In genomic region chrX:77597090-77597489, GRCh38 we compare ENCODE assay signal across 12 cellular contexts.
DNase-seq lines count a peak whose midpoint lies in the region; TF ChIP-seq lines count a peak whose summit lies in the region.
"Had no signal": no experiment of that assay in that cellular context is flagged by ENCODE, and none has a peak within 500 bp of the region (broad histone marks: within the 10 kb centered on the region; RNA-seq: fewer than 3 reads in every experiment).

No MANE protein-coding gene starts in this region.

- no peak overlapping the region for H3K4me3 Mint-ChIP-seq in activated CD4-positive, alpha-beta T cell treated with anti-CD3 and anti-CD28 coated beads, Interleukin-2, amount 10 ng/mL, durations not matched to agents 24 days and 14 days

- no peaks in the 10 kb centered on the region for H3K36me3 ChIP-seq in smooth muscle cell (ENCODE audit: low read depth)
- H3K36me3 ChIP-seq in Peyer's patch = peaks cover 0 to 4% (median 0%) of the 10 kb centered on the region in 3 donors

- H3K4me1 Mint-ChIP-seq in activated CD4-positive, alpha-beta T cell treated with anti-CD3 and anti-CD28 coated beads, Interleukin-2, amount 10 ng/mL, durations not matched to agents 24 days and 14 days = peaks cover 10% of the 10 kb centered on the region

- H3K9ac ChIP-seq in smooth muscle cell (ENCODE audit: low read depth) = no peak overlapping the region

- H4K20me1 ChIP-seq in smooth muscle cell (ENCODE audit: low read depth) = peaks cover 7% of the 10 kb centered on the region

- TF ChIP-seq POLR2A in Peyer's patch (IDR thresholded peaks at IDR 0.05) = no peak

- DNase-seq in activated CD4-positive, alpha-beta T cell treated with anti-CD3 and anti-CD28 coated beads, Interleukin-2, amount 10 ng/mL, durations not matched to agents 24 days and 14 days = no peak
- no peak for DNase-seq in activated CD4-positive, alpha-beta T cell treated with anti-CD3 and anti-CD28 coated beads, Interleukin-2, amount 50 U/mL, for 48 hours
- peak; percentile 75 for DNase-seq in RKO (ENCODE audit: low spot score)
- DNase-seq in fibroblast of peridontal ligament (ENCODE audit: extremely low read depth) = peak; percentile 52
- no peak for DNase-seq in smooth muscle cell (lab: John Stamatoyannopoulos, UW; ENCODE audit: unreplicated experiment)
- DNase-seq in Peyer's patch = no peak
- no peak for DNase-seq in globus pallidus (ENCODE audit: low spot score)
- no peak for DNase-seq in NCI-H510A (lab: John Stamatoyannopoulos, UW)
- DNase-seq: activated effector memory CD4-positive, alpha-beta T cell treated with Interleukin-2 at 50 U/mL for 16 hours; AML-193 had no signal

- H3K27ac ChIP-seq in smooth muscle cell (ENCODE audit: low read depth) = peak overlapping the region; percentile 6
- H3K27ac ChIP-seq in Peyer's patch = no peak overlapping the region
- H3K27ac ChIP-seq: HL-60, SJSA1 had no signal

- no peak overlapping the region for H3K4me2 ChIP-seq in smooth muscle cell

- no peaks in the 10 kb centered on the region for H3K79me2 ChIP-seq in smooth muscle cell (ENCODE audit: low read depth)

- intact Hi-C loops in activated CD4-positive, alpha-beta T cell treated with anti-CD3 and anti-CD28 coated beads, Interleukin-2, amount 10 ng/mL, durations not matched to agents 24 days and 14 days (cut with micrococcal nuclease) = no loop called here

- no peaks in the 10 kb centered on the region for H3K9me3 ChIP-seq in smooth muscle cell (replicated peaks; ENCODE audit: low read depth)
- H3K9me3 ChIP-seq in Peyer's patch = no peaks in the 10 kb centered on the region
- H3K9me3 ChIP-seq: SJSA1 had no signal

- peak overlapping the region; percentile 29 for H3K27ac Mint-ChIP-seq in activated CD4-positive, alpha-beta T cell treated with anti-CD3 and anti-CD28 coated beads, Interleukin-2, amount 10 ng/mL, durations not matched to agents 24 days and 14 days

- no peak overlapping the region for H3K4me3 ChIP-seq in smooth muscle cell
- H3K4me3 ChIP-seq in Peyer's patch = no peak overlapping the region
- H3K4me3 ChIP-seq: SJSA1 had no signal

- no peak overlapping the region for H2AFZ ChIP-seq in smooth muscle cell (ENCODE audit: low read depth)

- H3F3A ChIP-seq in smooth muscle cell (ENCODE audit: low read depth) = no peaks in the 10 kb centered on the region

- peaks cover 23% of the 10 kb centered on the region for H3K36me3 Mint-ChIP-seq in activated CD4-positive, alpha-beta T cell treated with anti-CD3 and anti-CD28 coated beads, Interleukin-2, amount 10 ng/mL, durations not matched to agents 24 days and 14 days (ENCODE audit: low read depth)

- WGBS in smooth muscle cell (ENCODE audit: low lambda C conversion rate) = 24% methylated on average over 1 of the region's 1 CpG

- no peaks in the 10 kb centered on the region for H3K4me1 ChIP-seq in smooth muscle cell (ENCODE audit: low read depth)
- H3K4me1 ChIP-seq in Peyer's patch = no peaks in the 10 kb centered on the region

- no peaks in the 10 kb centered on the region for H3K27me3 Mint-ChIP-seq in activated CD4-positive, alpha-beta T cell treated with anti-CD3 and anti-CD28 coated beads, Interleukin-2, amount 10 ng/mL, durations not matched to agents 24 days and 14 days

- TF ChIP-seq CTCF in smooth muscle cell (IDR thresholded peaks at IDR 0.05; ENCODE audit: borderline replicate concordance, insufficient read depth, poor library complexity, severe bottlenecking) (peak; percentile 40), Peyer's patch (IDR thresholded peaks at IDR 0.05) (peak in 3 of 6 experiments; percentile 9 to 19 (median 11))

- H3K27me3 ChIP-seq in smooth muscle cell (ENCODE audit: low read depth) = no peaks in the 10 kb centered on the region
- no peaks in the 10 kb centered on the region for H3K27me3 ChIP-seq in Peyer's patch
- H3K27me3 ChIP-seq: SJSA1 had no signal

- H3K9me3 Mint-ChIP-seq in activated CD4-positive, alpha-beta T cell treated with anti-CD3 and anti-CD28 coated beads, Interleukin-2, amount 10 ng/mL, durations not matched to agents 24 days and 14 days = no peaks in the 10 kb centered on the region

Comparison
In these comparisons a context has a peak if more than half of its experiments do, and no peak if none do; other contexts are left out.
1. DNase-seq: peak in RKO (single experiment) and fibroblast of peridontal ligament (single experiment); none in activated CD4-positive, alpha-beta T cell treated with anti-CD3 and anti-CD28 coated beads, Interleukin-2, amount 10 ng/mL, durations not matched to agents 24 days and 14 days (single experiment), activated CD4-positive, alpha-beta T cell treated with anti-CD3 and anti-CD28 coated beads, Interleukin-2, amount 50 U/mL, for 48 hours (0 of 2), smooth muscle cell (single experiment), Peyer's patch (0 of 3), globus pallidus (single experiment) and NCI-H510A (single experiment).